In genomic region chr3:19644405-19644804, GRCh38 we compare ENCODE assay signal across 15 cellular contexts.
A peak's percentile ranks its signal among the peaks of the same experiment; 100 is the strongest.
DNase-seq lines count a peak whose midpoint lies in the region; ATAC-seq and TF ChIP-seq lines count a peak whose summit lies in the region.
"Had no signal": no experiment of that assay in that cellular context is flagged by ENCODE, and none has a peak within 500 bp of the region (broad histone marks: within the 10 kb centered on the region; RNA-seq: fewer than 3 reads in every experiment).

No MANE protein-coding gene starts in this region.

- H3K27ac ChIP-seq in OCI-LY3 (ENCODE audit: low read length): peak overlapping the region; percentile 70

- no peak overlapping the region for H3K27ac Mint-ChIP-seq in activated T-helper 1 cell treated with anti-CD3 and anti-CD28 coated beads, Interleukin-12 subunit alpha, Interleukin-12 subunit beta, Interleukin-2, Interleukin-4 antibody, amounts not matched to agents 30 ng/mL and 10 ng/mL and 1 ng/mL, durations not matched to agents 14 hours and 24 hours and 36 hours

- no peaks in the 10 kb centered on the region for H3K4me1 Mint-ChIP-seq in activated T-helper 1 cell treated with anti-CD3 and anti-CD28 coated beads, Interleukin-12 subunit alpha, Interleukin-12 subunit beta, Interleukin-2, Interleukin-4 antibody, amounts not matched to agents 30 ng/mL and 10 ng/mL and 1 ng/mL, durations not matched to agents 14 hours and 24 hours and 36 hours (ENCODE audit: low read depth)

- no peak overlapping the region for H3K4me3 Mint-ChIP-seq in activated T-helper 1 cell treated with anti-CD3 and anti-CD28 coated beads, Interleukin-12 subunit alpha, Interleukin-12 subunit beta, Interleukin-2, Interleukin-4 antibody, amounts not matched to agents 30 ng/mL and 10 ng/mL and 1 ng/mL, durations not matched to agents 14 hours and 24 hours and 36 hours

- peak overlapping the region; percentile 15; the same call in 1 of the 2 replicates for H3K4me3 ChIP-seq in OCI-LY3 (ENCODE audit: low read length)

- no peaks in the 10 kb centered on the region for H3K79me2 ChIP-seq in OCI-LY3 (ENCODE audit: low read length)

- H3K36me3 ChIP-seq in OCI-LY3 (replicated peaks; ENCODE audit: low read depth, low read length): peaks cover 15% of the 10 kb centered on the region

- H2AFZ ChIP-seq in OCI-LY3 (ENCODE audit: low read depth, low read length): peak overlapping the region; percentile 50

- peaks cover 22% of the 10 kb centered on the region for H3K4me1 ChIP-seq in OCI-LY3 (ENCODE audit: low read length)

- H3K4me2 ChIP-seq in OCI-LY3 (ENCODE audit: low read length): peak overlapping the region; percentile 42

- TF ChIP-seq CTCF in OCI-LY3 (IDR thresholded peaks at IDR 0.05; ENCODE audit: low read depth, low read length): no peak

- DNase-seq in stimulated activated naive CD8-positive, alpha-beta T cell treated with anti-CD3 and anti-CD28 coated beads, Interleukin-15, Interleukin-2, amounts not matched to agents 100 U/mL and 50 U/mL, for 24 hours: no peak
- DNase-seq in DMS 273 (lab: John Stamatoyannopoulos, UW; ENCODE audit: unreplicated experiment): no peak
- no peak for DNase-seq in activated T-helper 1 cell treated with anti-CD3 and anti-CD28 coated beads, Interleukin-12 subunit alpha, Interleukin-12 subunit beta, Interleukin-2, Interleukin-4 antibody, amounts not matched to agents 30 ng/mL and 10 ng/mL and 1 ng/mL, durations not matched to agents 14 hours and 24 hours and 36 hours (ENCODE audit: low spot score)
- DNase-seq: activated naive CD4-positive, alpha-beta T cell treated with Interleukin-2 at 50 U/mL for 16 hours; AML-193; DND-41; HCEC 1CT; head of caudate nucleus; right cardiac atrium; T1000 had no signal

- H3K9me3 Mint-ChIP-seq in activated T-helper 1 cell treated with anti-CD3 and anti-CD28 coated beads, Interleukin-12 subunit alpha, Interleukin-12 subunit beta, Interleukin-2, Interleukin-4 antibody, amounts not matched to agents 30 ng/mL and 10 ng/mL and 1 ng/mL, durations not matched to agents 14 hours and 24 hours and 36 hours: no peaks in the 10 kb centered on the region

- no peak overlapping the region for H3K9ac ChIP-seq in OCI-LY3 (ENCODE audit: low read length)

- H3K36me3 Mint-ChIP-seq in activated T-helper 1 cell treated with anti-CD3 and anti-CD28 coated beads, Interleukin-12 subunit alpha, Interleukin-12 subunit beta, Interleukin-2, Interleukin-4 antibody, amounts not matched to agents 30 ng/mL and 10 ng/mL and 1 ng/mL, durations not matched to agents 14 hours and 24 hours and 36 hours (ENCODE audit: low read depth): no peaks in the 10 kb centered on the region

- ATAC-seq in GM18511 (IDR thresholded peaks at IDR 0.05; ENCODE audit: unreplicated experiment) (peak; percentile 60), GM21576 (IDR thresholded peaks at IDR 0.05; ENCODE audit: unreplicated experiment) (peak; percentile 73), HG03378 (IDR thresholded peaks at IDR 0.05; ENCODE audit: unreplicated experiment) (peak; percentile 60), esophagus mucosa (no peak)
- no peak for ATAC-seq in stimulated activated naive CD8-positive, alpha-beta T cell treated with anti-CD3 and anti-CD28 coated beads, Interleukin-15, Interleukin-2, amounts not matched to agents 100 U/mL and 50 U/mL, for 24 hours
- ATAC-seq: right cardiac atrium had no signal

- no peaks in the 10 kb centered on the region for H3K27me3 Mint-ChIP-seq in activated T-helper 1 cell treated with anti-CD3 and anti-CD28 coated beads, Interleukin-12 subunit alpha, Interleukin-12 subunit beta, Interleukin-2, Interleukin-4 antibody, amounts not matched to agents 30 ng/mL and 10 ng/mL and 1 ng/mL, durations not matched to agents 14 hours and 24 hours and 36 hours (ENCODE audit: insufficient read depth)

- intact Hi-C loops in activated T-helper 1 cell treated with anti-CD3 and anti-CD28 coated beads, Interleukin-12 subunit alpha, Interleukin-12 subunit beta, Interleukin-2, Interleukin-4 antibody, amounts not matched to agents 30 ng/mL and 10 ng/mL and 1 ng/mL, durations not matched to agents 14 hours and 24 hours and 36 hours (cut with micrococcal nuclease): no loop called here

- H4K20me1 ChIP-seq in OCI-LY3 (ENCODE audit: insufficient read depth, low read length): no peaks in the 10 kb centered on the region

- no peaks in the 10 kb centered on the region for H3K27me3 ChIP-seq in OCI-LY3 (ENCODE audit: low read depth, low read length)

- H3K9me3 ChIP-seq in OCI-LY3 (ENCODE audit: insufficient read depth, low read length): peaks cover 14% of the 10 kb centered on the region

Comparison
In these comparisons a context has a peak if more than half of its experiments do, and no peak if none do; other contexts are left out.
1. ATAC-seq: peak in GM18511 (single experiment), GM21576 (single experiment) and HG03378 (single experiment); none in stimulated activated naive CD8-positive, alpha-beta T cell treated with anti-CD3 and anti-CD28 coated beads, Interleukin-15, Interleukin-2, amounts not matched to agents 100 U/mL and 50 U/mL, for 24 hours (single experiment) and esophagus mucosa (single experiment).